ENCODE assay signal across 8 cellular contexts in the genomic region with DNA sequence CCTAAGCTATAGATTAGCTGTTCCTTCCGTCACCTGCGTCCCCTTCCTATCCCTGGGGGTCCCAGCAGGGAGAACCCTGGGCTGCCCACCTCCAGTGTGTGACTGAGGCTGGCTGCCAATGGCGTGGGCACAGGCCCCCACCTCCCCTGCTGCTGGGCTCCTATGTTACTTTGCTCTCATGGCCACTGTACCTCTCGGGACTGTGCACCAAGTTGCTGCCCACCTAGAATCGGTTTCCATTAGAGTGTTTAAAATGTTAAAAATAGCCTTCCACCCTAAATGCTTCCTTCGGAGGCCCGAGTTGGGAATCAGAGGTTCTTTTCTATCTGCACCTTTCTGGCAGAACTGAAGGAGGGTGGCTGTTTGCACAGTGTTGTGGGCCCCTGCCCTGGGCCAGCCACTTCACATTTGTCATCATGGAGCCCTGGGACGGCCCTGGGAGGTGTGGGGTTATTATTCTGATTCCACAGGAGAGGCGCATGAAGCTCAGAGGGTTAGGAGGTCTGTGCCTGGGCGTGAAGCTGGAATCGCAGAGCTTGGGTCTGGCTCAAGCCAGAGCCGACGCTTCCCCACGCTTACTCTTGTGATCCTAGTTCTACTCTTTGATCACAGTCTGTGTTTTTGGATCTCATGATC. TPM values are rescaled to one million over a fixed set of nuclear protein-coding genes. Genes with fewer than 3 reads are reported as not detected.
DNase-seq lines count a peak whose midpoint lies in the region; ATAC-seq and TF ChIP-seq lines count a peak whose summit lies in the region.

No MANE protein-coding gene starts in this region.

- POLR2A ChIA-PET in naive thymus-derived CD8-positive, alpha-beta T cell (lab: Charles Lee) = interaction anchor here (0.6 to 5.4 kb wide), 18 partner anchors 7 to 797 kb away, joined by 3 to 58 read pairs (median 6); a partner anchor contains a TSS

- H3K4me3 ChIP-seq in cardiac muscle cell = no peak overlapping the region
- no peak overlapping the region for H3K4me3 ChIP-seq in uterus

- DNase-seq in cardiac muscle cell (ENCODE audit: low read depth in 1 of 2, low spot score in 1 of 2) = peak in 1 of 2 donors; percentile 25
- DNase-seq in cardiac septum (ENCODE audit: low spot score) = no peak
- peak in 2 of 61 donors; percentile 59 to 62 for DNase-seq in caudate nucleus (lab: John Stamatoyannopoulos, UW)
- DNase-seq in naive thymus-derived CD8-positive, alpha-beta T cell = peak in 1 of 10 donors; percentile 2
- DNase-seq in uterus = no peak
- no peak for DNase-seq in NCI-H1417 treated with DMSO at 0.1 percent for 48 hours (lab: John Stamatoyannopoulos, UW)
- no peak for DNase-seq in stimulated activated CD4-positive, alpha-beta T cell treated with anti-CD3 and anti-CD28 coated beads, Interleukin-2, amount 100 ng/mL, for 48 hours

- H3K27ac Mint-ChIP-seq in naive thymus-derived CD8-positive, alpha-beta T cell = peak overlapping the region; percentile 95 to 99 (median 98)

- no peaks in the 10 kb centered on the region for H3K27me3 Mint-ChIP-seq in naive thymus-derived CD8-positive, alpha-beta T cell

- H3K27ac ChIP-seq in cardiac muscle cell (peak overlapping the region; percentile 91), caudate nucleus (ENCODE audit: low read depth, low read length) (peak overlapping the region; percentile 93), uterus (peak overlapping the region; percentile 77 to 83)

- H3K36me3 ChIP-seq in cardiac muscle cell (no peaks in the 10 kb centered on the region), uterus (no peaks in the 10 kb centered on the region)

- no peak for TF ChIP-seq POLR2A in uterus (IDR thresholded peaks at IDR 0.05)

- H3K9me3 Mint-ChIP-seq in naive thymus-derived CD8-positive, alpha-beta T cell = no peaks in the 10 kb centered on the region

- TF ChIP-seq CTCF in cardiac muscle cell (IDR thresholded peaks at IDR 0.05; ENCODE audit: low read depth, low read length) (no peak), uterus (IDR thresholded peaks at IDR 0.05) (no peak)

- H3K4me3 Mint-ChIP-seq in naive thymus-derived CD8-positive, alpha-beta T cell = peak overlapping the region; percentile 74 to 91 (median 83)

- H3K27me3 ChIP-seq in cardiac muscle cell = no peaks in the 10 kb centered on the region
- H3K27me3 ChIP-seq in uterus = no peaks in the 10 kb centered on the region

- intact Hi-C loops in cardiac septum (cut with DNase I) = no loop called here
- intact Hi-C loops in uterus (cut with DNase I; ENCODE audit: low total_unique reads) = no loop called here

- peaks cover 16% of the 10 kb centered on the region for H3K4me1 ChIP-seq in cardiac muscle cell (ENCODE audit: low read depth)
- H3K4me1 ChIP-seq in uterus = peaks cover 20 to 28% of the 10 kb centered on the region in 2 donors

- H3K9me3 ChIP-seq in cardiac muscle cell (ENCODE audit: low read depth) (no peaks in the 10 kb centered on the region), uterus (no peaks in the 10 kb centered on the region)

- ATAC-seq in naive thymus-derived CD8-positive, alpha-beta T cell = peak in 1 of 2 donors; percentile 5
- ATAC-seq in GM21723 (IDR thresholded peaks at IDR 0.05; ENCODE audit: unreplicated experiment) = no peak

- no peaks in the 10 kb centered on the region for H3K36me3 Mint-ChIP-seq in naive thymus-derived CD8-positive, alpha-beta T cell

- H3K4me1 Mint-ChIP-seq in naive thymus-derived CD8-positive, alpha-beta T cell = peaks cover 56 to 92% (median 83%) of the 10 kb centered on the region in 4 donors

RNA-seq across cellular contexts. Expression of a gene that starts 29.1 kb away (rescaled TPM):
- total RNA-seq in cardiac muscle cell = 1.1 and 2.1 TPM in 2 replicates
- polyA plus RNA-seq in cardiac muscle cell = 1.1 TPM in 2 replicates
- total RNA-seq in cardiac septum = 1.9 TPM
- total RNA-seq in naive thymus-derived CD8-positive, alpha-beta T cell = 1 to 10 TPM; 4.3 to 4.4 TPM
- 1 to 10 TPM; 2.9 to 6.0 (median 5.1) TPM for polyA plus RNA-seq in naive thymus-derived CD8-positive, alpha-beta T cell
- total RNA-seq in uterus = 1 to 10 TPM in 3 of 4 donors, under 1 TPM in 1; 0.29 to 8.7 (median 3.7) TPM

RNA-seq across cellular contexts. Expression of a gene that starts 52.2 kb away (rescaled TPM):
- total RNA-seq in cardiac muscle cell (28.2 and 51.4 TPM in 2 replicates), cardiac septum (11.8 TPM), uterus (10 to 100 TPM; 14.6 to 73.7 (median 33.3) TPM)
- 20.9 and 33.2 TPM in 2 replicates for polyA plus RNA-seq in cardiac muscle cell
- 10 to 100 TPM; 71.5 to 78.8 TPM for total RNA-seq in naive thymus-derived CD8-positive, alpha-beta T cell
- 10 to 100 TPM; 11.4 to 36.1 (median 16.0) TPM for polyA plus RNA-seq in naive thymus-derived CD8-positive, alpha-beta T cell

RNA-seq across cellular contexts. Expression of a gene that starts 54.4 kb away (rescaled TPM):
- total RNA-seq in cardiac muscle cell (8.9 and 13.1 TPM in 2 replicates), cardiac septum (19.8 TPM), uterus (10 to 100 TPM; 15.9 to 55.7 (median 26.7) TPM)
- 5.9 and 7.7 TPM in 2 replicates for polyA plus RNA-seq in cardiac muscle cell
- 10 to 100 TPM; 68.1 to 71.1 TPM for total RNA-seq in naive thymus-derived CD8-positive, alpha-beta T cell
- 10 to 100 TPM; 11.5 to 20.9 (median 14.5) TPM for polyA plus RNA-seq in naive thymus-derived CD8-positive, alpha-beta T cell
